In the genomic region with DNA sequence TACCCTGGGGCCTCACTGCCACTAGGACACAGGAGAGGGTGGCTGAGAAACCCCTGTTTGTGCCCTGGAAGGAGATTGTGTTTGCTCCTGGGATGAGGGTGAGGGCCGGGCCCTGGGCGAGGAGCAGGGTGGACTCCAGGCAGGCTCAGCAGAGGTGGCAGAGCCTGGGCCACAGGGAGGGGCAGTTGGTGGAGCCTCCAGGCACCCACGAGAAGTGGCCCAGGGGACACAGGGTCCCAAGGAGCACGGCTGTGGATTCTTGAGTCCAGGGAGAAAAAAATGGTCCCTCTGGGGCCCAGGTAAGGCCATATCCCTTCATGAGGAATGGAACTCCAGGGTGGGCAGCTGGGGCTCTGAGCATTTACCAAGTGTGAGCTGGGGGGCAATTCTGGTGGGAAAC, we compare ENCODE assay signal across 18 cellular contexts. TPM values are rescaled to one million over a fixed set of nuclear protein-coding genes. Genes with fewer than 3 reads are reported as not detected.
DNase-seq lines count a peak whose midpoint lies in the region; ATAC-seq and TF ChIP-seq lines count a peak whose summit lies in the region.
"Had no signal": no experiment of that assay in that cellular context is flagged by ENCODE, and none has a peak within 500 bp of the region (broad histone marks: within the 10 kb centered on the region; RNA-seq: fewer than 3 reads in every experiment).

No MANE protein-coding gene starts in this region.

- TF ChIP-seq POLR2A in heart left ventricle (IDR thresholded peaks at IDR 0.05) (no peak), right lobe of liver (IDR thresholded peaks at IDR 0.05) (no peak), stomach (IDR thresholded peaks at IDR 0.05) (no peak)

- H3K9me3 Mint-ChIP-seq in chondrocyte (ENCODE audit: low read depth), result no peaks in the 10 kb centered on the region
- no peaks in the 10 kb centered on the region for H3K9me3 Mint-ChIP-seq in natural killer cell treated with Interleukin-12 subunit alpha and Interleukin-12 subunit beta and Interleukin-15 and Interleukin-18, amount 100 ng/mL, for 72 hours
- H3K9me3 Mint-ChIP-seq: CD4-positive, alpha-beta T cell had no signal

- H3K4me2 ChIP-seq in BLaER1 treated with 17β-estradiol and CSF1 and Interleukin-3, amounts not matched to agents 10 nM and 100 nM, result peak overlapping the region in 8 of 11 experiments; percentile 15 to 86 (median 58); a peak in 14 of 22 replicates

- H3K9me3 ChIP-seq in heart left ventricle (no peaks in the 10 kb centered on the region), right lobe of liver (no peaks in the 10 kb centered on the region), stomach (no peaks in the 10 kb centered on the region)
- H3K9me3 ChIP-seq in BLaER1 treated with 17β-estradiol and CSF1 and Interleukin-3, amounts not matched to agents 10 nM and 100 nM (replicated peaks in 1 of 11), result no peaks in the 10 kb centered on the region
- H3K9me3 ChIP-seq: HAP-1 had no signal

- no peaks in the 10 kb centered on the region for H3K36me3 ChIP-seq in heart left ventricle
- H3K36me3 ChIP-seq in BLaER1 treated with 17β-estradiol and CSF1 and Interleukin-3, amounts not matched to agents 10 nM and 100 nM, result no peaks in the 10 kb centered on the region
- peaks cover 0 to 19% (median 5%) of the 10 kb centered on the region in 4 donors for H3K36me3 ChIP-seq in right lobe of liver
- no peaks in the 10 kb centered on the region for H3K36me3 ChIP-seq in stomach
- H3K36me3 ChIP-seq: HAP-1 had no signal

- H4K20me1 ChIP-seq in BLaER1 treated with 17β-estradiol and CSF1 and Interleukin-3, amounts not matched to agents 10 nM and 100 nM, result no peaks in the 10 kb centered on the region

- H3K9ac ChIP-seq in BLaER1 treated with 17β-estradiol and CSF1 and Interleukin-3, amounts not matched to agents 10 nM and 100 nM, result peak overlapping the region in 3 of 11 experiments; percentile 9 to 38 (median 13); a peak in 1 of 22 replicates

- H3K4me1 ChIP-seq in heart left ventricle (no peaks in the 10 kb centered on the region), right lobe of liver (peaks cover 0 to 59% (median 18%) of the 10 kb centered on the region in 4 donors), stomach (no peaks in the 10 kb centered on the region)
- peaks cover 28 to 50% (median 36%) of the 10 kb centered on the region in 10 experiments for H3K4me1 ChIP-seq in BLaER1 treated with 17β-estradiol and CSF1 and Interleukin-3, amounts not matched to agents 10 nM and 100 nM
- H3K4me1 ChIP-seq: HAP-1 had no signal

- peaks cover 9% of the 10 kb centered on the region for H3K27me3 Mint-ChIP-seq in chondrocyte (ENCODE audit: low read depth)
- H3K27me3 Mint-ChIP-seq in natural killer cell treated with Interleukin-12 subunit alpha and Interleukin-12 subunit beta and Interleukin-15 and Interleukin-18, amount 100 ng/mL, for 72 hours, result peaks cover 0 to 4% of the 10 kb centered on the region in 2 donors

- H3K4me3 ChIP-seq in heart left ventricle (no peak overlapping the region), right lobe of liver (no peak overlapping the region), stomach (no peak overlapping the region)
- no peak overlapping the region for H3K4me3 ChIP-seq in BLaER1 treated with 17β-estradiol and CSF1 and Interleukin-3, amounts not matched to agents 10 nM and 100 nM
- H3K4me3 ChIP-seq: HAP-1 had no signal

- no peak for TF ChIP-seq EP300 in stomach (IDR thresholded peaks at IDR 0.05)

- no peaks in the 10 kb centered on the region for H3K36me3 Mint-ChIP-seq in chondrocyte (ENCODE audit: low read depth)
- H3K36me3 Mint-ChIP-seq in natural killer cell treated with Interleukin-12 subunit alpha and Interleukin-12 subunit beta and Interleukin-15 and Interleukin-18, amount 100 ng/mL, for 72 hours, result no peaks in the 10 kb centered on the region

- ATAC-seq in heart left ventricle (no peak), right lobe of liver (peak in 1 of 4 donors; percentile 10)
- no peak for ATAC-seq in natural killer cell treated with Interleukin-12 subunit alpha and Interleukin-12 subunit beta and Interleukin-15 and Interleukin-18, amount 100 ng/mL, for 72 hours

- DNase-seq in heart left ventricle, result peak in 3 of 5 donors; percentile 18 to 20 (median 18)
- no peak for DNase-seq in cardiac septum (ENCODE audit: low spot score)
- DNase-seq in chondrocyte (ENCODE audit: low spot score), result peak; percentile 59
- DNase-seq in right lobe of liver, result peak in 2 of 3 donors; percentile 17 to 60
- no peak for DNase-seq in epidermal melanocyte (ENCODE audit: insufficient read length, low spot score)
- DNase-seq in stomach, result no peak
- no peak for DNase-seq in natural killer cell treated with Interleukin-12 subunit alpha and Interleukin-12 subunit beta and Interleukin-15 and Interleukin-18, amount 100 ng/mL, for 72 hours (ENCODE audit: low spot score)
- DNase-seq: 8988T; CD4-positive, alpha-beta T cell; DMS153; DMS79; GDM1 had no signal

- H3K27ac ChIP-seq in heart left ventricle (no peak overlapping the region), right lobe of liver (peak overlapping the region in 1 of 3 donors; percentile 67), stomach (no peak overlapping the region)
- peak overlapping the region in 5 of 11 experiments; percentile 7 to 44 (median 29); a peak in 5 of 22 replicates for H3K27ac ChIP-seq in BLaER1 treated with 17β-estradiol and CSF1 and Interleukin-3, amounts not matched to agents 10 nM and 100 nM

- no peaks in the 10 kb centered on the region for H3K4me1 Mint-ChIP-seq in chondrocyte (ENCODE audit: low read depth)
- H3K4me1 Mint-ChIP-seq in natural killer cell treated with Interleukin-12 subunit alpha and Interleukin-12 subunit beta and Interleukin-15 and Interleukin-18, amount 100 ng/mL, for 72 hours (ENCODE audit: low read depth in 2 of 2), result no peaks in the 10 kb centered on the region

- TF ChIP-seq CTCF in heart left ventricle (IDR thresholded peaks at IDR 0.05) (no peak), chondrocyte (IDR thresholded peaks at IDR 0.05) (no peak), right lobe of liver (IDR thresholded peaks at IDR 0.05) (no peak), stomach (IDR thresholded peaks at IDR 0.05) (no peak)

- 70 to 95% (median 90%) methylated on average over 4 of the region's 4 CpGs for WGBS in heart left ventricle, 4 donors
- WGBS in right lobe of liver (ENCODE audit: insufficient coverage, low coverage, low lambda C conversion rate, missing lambda C conversion rate), result no CpG with 5 or more reads among the region's 4 CpGs
- WGBS in stomach, 5 donors, result 68 to 83% (median 83%) methylated on average over 4 of the region's 4 CpGs

- intact Hi-C loops in heart left ventricle (cut with DNase I), result no loop called here
- intact Hi-C loops in cardiac septum (cut with DNase I), result no loop called here
- intact Hi-C loops in right lobe of liver (cut with DNase I), result no loop called here
- intact Hi-C loops in stomach (cut with DNase I; ENCODE audit: low total_unique reads), result no loop called here

- H3K27me3 ChIP-seq in heart left ventricle, result no peaks in the 10 kb centered on the region
- H3K27me3 ChIP-seq in BLaER1 treated with 17β-estradiol and CSF1 and Interleukin-3, amounts not matched to agents 10 nM and 100 nM, result no peaks in the 10 kb centered on the region
- H3K27me3 ChIP-seq in right lobe of liver, result no peaks in the 10 kb centered on the region
- no peaks in the 10 kb centered on the region for H3K27me3 ChIP-seq in stomach

- no peak overlapping the region for H3K27ac Mint-ChIP-seq in chondrocyte (ENCODE audit: unreplicated experiment)
- no peak overlapping the region for H3K27ac Mint-ChIP-seq in natural killer cell treated with Interleukin-12 subunit alpha and Interleukin-12 subunit beta and Interleukin-15 and Interleukin-18, amount 100 ng/mL, for 72 hours
- H3K27ac Mint-ChIP-seq: CD4-positive, alpha-beta T cell had no signal

- H3K4me3 Mint-ChIP-seq in chondrocyte (ENCODE audit: unreplicated experiment), result no peak overlapping the region
- H3K4me3 Mint-ChIP-seq in natural killer cell treated with Interleukin-12 subunit alpha and Interleukin-12 subunit beta and Interleukin-15 and Interleukin-18, amount 100 ng/mL, for 72 hours, result no peak overlapping the region
- H3K4me3 Mint-ChIP-seq: CD4-positive, alpha-beta T cell had no signal

RNA-seq across cellular contexts. Expression of a gene that starts 8.3 kb away (rescaled TPM):
- under 1 TPM in 1 of 9 donors, not detected in 8; 0.75 TPM for total RNA-seq in heart left ventricle
- polyA plus RNA-seq in heart left ventricle, result under 1 TPM in 1 of 2 donors, not detected in 1; 0.10 TPM
- total RNA-seq in cardiac septum, result not detected
- not detected in 3 replicates for total RNA-seq in chondrocyte
- total RNA-seq in right lobe of liver, result 10 to 100 TPM in 1 of 6 experiments, 1 to 10 TPM in 5; 3.7 to 17.0 (median 5.2) TPM
- 1 to 10 TPM in 1 of 5 donors, under 1 TPM in 2, not detected in 2; 0.45 to 4.9 (median 0.55) TPM for total RNA-seq in stomach
- polyA plus RNA-seq in stomach, result 10 to 100 TPM in 1 of 3 donors, 1 to 10 TPM in 2; 6.0 to 48.9 (median 9.1) TPM
- not detected for total RNA-seq in natural killer cell treated with Interleukin-12 subunit alpha and Interleukin-12 subunit beta and Interleukin-15 and Interleukin-18, amount 100 ng/mL, for 72 hours
- total RNA-seq: A673; CD4-positive, alpha-beta T cell; Daoy; H1 had no signal
- polyA plus RNA-seq: AG04450 had no signal

RNA-seq across cellular contexts. Expression of a gene that starts 18.5 kb away (rescaled TPM):
- total RNA-seq in heart left ventricle, result not detected
- not detected for polyA plus RNA-seq in heart left ventricle
- not detected for total RNA-seq in cardiac septum
- not detected in 3 replicates for total RNA-seq in chondrocyte
- total RNA-seq in right lobe of liver, result under 1 TPM in 5 of 6 experiments, not detected in 1; 0.06 to 0.15 (median 0.12) TPM
- 1 to 10 TPM in 1 of 5 donors, not detected in 4; 4.9 TPM for total RNA-seq in stomach
- under 1 TPM in 1 of 3 donors, not detected in 2; 0.03 TPM for polyA plus RNA-seq in stomach
- not detected for total RNA-seq in natural killer cell treated with Interleukin-12 subunit alpha and Interleukin-12 subunit beta and Interleukin-15 and Interleukin-18, amount 100 ng/mL, for 72 hours
- total RNA-seq: A673; CD4-positive, alpha-beta T cell; Daoy; H1 had no signal
- polyA plus RNA-seq: AG04450, H1 had no signal

RNA-seq across cellular contexts. Expression of a gene that starts 19.0 kb away (rescaled TPM):
- total RNA-seq in heart left ventricle (not detected), cardiac septum (not detected), chondrocyte (not detected in 3 replicates), right lobe of liver (1,000 to 10,000 TPM in 4 of 6 experiments, 100 to 1,000 TPM in 2; 744 to 1,833 (median 1,254) TPM), stomach (not detected)
- polyA plus RNA-seq in heart left ventricle (under 1 TPM in 1 of 2 donors, not detected in 1; 0.06 TPM), stomach (not detected)
- not detected for total RNA-seq in natural killer cell treated with Interleukin-12 subunit alpha and Interleukin-12 subunit beta and Interleukin-15 and Interleukin-18, amount 100 ng/mL, for 72 hours
- total RNA-seq: A673; CD4-positive, alpha-beta T cell; Daoy; H1 had no signal
- polyA plus RNA-seq: AG04450 had no signal

Comparison
In these comparisons a context has a peak if more than half of its experiments do, and no peak if none do; other contexts are left out.
1. DNase-seq: peak in heart left ventricle (3 of 5), chondrocyte (single experiment) and right lobe of liver (2 of 3); none in cardiac septum (single experiment), epidermal melanocyte (single experiment), stomach (single experiment) and natural killer cell treated with Interleukin-12 subunit alpha and Interleukin-12 subunit beta and Interleukin-15 and Interleukin-18, amount 100 ng/mL, for 72 hours (single experiment).
2. RNA of a gene that starts 19.0 kb away (total RNA-seq): 744 to 1,833 TPM in right lobe of liver; not detected in heart left ventricle, not detected in cardiac septum (single experiment), not detected in chondrocyte, not detected in stomach and not detected in natural killer cell treated with Interleukin-12 subunit alpha and Interleukin-12 subunit beta and Interleukin-15 and Interleukin-18, amount 100 ng/mL, for 72 hours; every median in the first group is over 100 times any median in the second.